8 cellular contexts compared by ENCODE assay signal in genomic region chrX:22691966-22692565, GRCh38.
"Had no signal": no experiment of that assay in that cellular context is flagged by ENCODE, and none has a peak within 500 bp of the region (broad histone marks: within the 10 kb centered on the region; RNA-seq: fewer than 3 reads in every experiment).

No MANE protein-coding gene starts in this region.

- H3K9me3 ChIP-seq: HAP-1 had no signal

- H3K4me3 Mint-ChIP-seq: GM23338, HFFc6, IgD-negative memory B cell had no signal

- H3K4me3 ChIP-seq: GM23338, HAP-1 had no signal

- H3K4me1 Mint-ChIP-seq: IgD-negative memory B cell had no signal

- H3K27ac ChIP-seq: HL-60 had no signal

- H3K9me3 Mint-ChIP-seq: GM23338, HFFc6 had no signal

- FAIRE-seq: HepG2 had no signal

- H3K27me3 Mint-ChIP-seq: IgD-negative memory B cell had no signal

- H3K4me2 ChIP-seq: GM23338 had no signal

- H3K4me1 ChIP-seq: HAP-1 had no signal

- H3K27ac Mint-ChIP-seq: GM23338, HFFc6, IgD-negative memory B cell had no signal

- DNase-seq: H7, HFFc6 had no signal

- H3K36me3 ChIP-seq: HAP-1 had no signal

- ATAC-seq: GM23338, HCT116, HepG2 had no signal

- H3K36me3 Mint-ChIP-seq: IgD-negative memory B cell had no signal

- H2AFZ ChIP-seq: GM23338 had no signal
